Comparison of ENCODE assay signal across 20 cellular contexts in genomic region chr10:28581916-28582315, GRCh38. TPM values are rescaled to one million over a fixed set of nuclear protein-coding genes. Genes with fewer than 3 reads are reported as not detected.
A peak's percentile ranks its signal among the peaks of the same experiment; 100 is the strongest.
DNase-seq lines count a peak whose midpoint lies in the region; ATAC-seq and TF ChIP-seq lines count a peak whose summit lies in the region.
"Had no signal": no experiment of that assay in that cellular context is flagged by ENCODE, and none has a peak within 500 bp of the region (broad histone marks: within the 10 kb centered on the region; RNA-seq: fewer than 3 reads in every experiment).

No MANE protein-coding gene starts in this region.

- H3K27ac Mint-ChIP-seq in CD8-positive, alpha-beta T cell, result peak overlapping the region; percentile 27
- H3K27ac Mint-ChIP-seq in HFFc6, result 0 out of 2 replicates have a peak overlapping the region, but pooled peaks have one; percentile 0
- peak overlapping the region; percentile 74 for H3K27ac Mint-ChIP-seq in activated naive CD8-positive, alpha-beta T cell treated with anti-CD3 and anti-CD28 coated beads, Interleukin-2, amount 50 U/mL, for 24 hours
- H3K27ac Mint-ChIP-seq in natural killer cell treated with Interleukin-12 subunit alpha and Interleukin-12 subunit beta and Interleukin-15 and Interleukin-18, amount 100 ng/mL, for 72 hours, result peak overlapping the region; percentile 13 to 38
- H3K27ac Mint-ChIP-seq: activated CD8-positive, alpha-beta memory T cell treated with anti-CD3 and anti-CD28 coated beads, Interleukin-2, amount 10 ng/mL, durations not matched to agents 7 days and 5 days had no signal

- intact Hi-C loops in CD8-positive, alpha-beta T cell (cut with DNase I, micrococcal nuclease), result no loop called here
- intact Hi-C loops in uterus (cut with DNase I; ENCODE audit: low total_unique reads), result no loop called here

- POLR2A ChIA-PET in CD8-positive, alpha-beta T cell (lab: Charles Lee), result interaction anchor here (1.2 kb wide), 1 partner anchor 12 kb away, joined by 4 read pairs; no protein-coding TSS in a partner anchor

- H3K27me3 ChIP-seq in CD8-positive, alpha-beta T cell (ENCODE audit: insufficient read depth, low read length), result no peaks in the 10 kb centered on the region
- H3K27me3 ChIP-seq in uterus, result no peaks in the 10 kb centered on the region
- H3K27me3 ChIP-seq: MG63 had no signal

- no peaks in the 10 kb centered on the region for H3K9me3 ChIP-seq in CD8-positive, alpha-beta T cell (ENCODE audit: low read length)
- H3K9me3 ChIP-seq in uterus, result no peaks in the 10 kb centered on the region
- H3K9me3 ChIP-seq: MG63 had no signal

- no peak overlapping the region for H3K27ac ChIP-seq in CD8-positive, alpha-beta T cell (ENCODE audit: low read depth, low read length)
- no peak overlapping the region for H3K27ac ChIP-seq in uterus
- H3K27ac ChIP-seq: epithelial cell of prostate had no signal

- no peaks in the 10 kb centered on the region for H3K9me3 Mint-ChIP-seq in CD8-positive, alpha-beta T cell
- H3K9me3 Mint-ChIP-seq in HFFc6, result no peaks in the 10 kb centered on the region
- H3K9me3 Mint-ChIP-seq in activated naive CD8-positive, alpha-beta T cell treated with anti-CD3 and anti-CD28 coated beads, Interleukin-2, amount 50 U/mL, for 24 hours, result no peaks in the 10 kb centered on the region
- no peaks in the 10 kb centered on the region for H3K9me3 Mint-ChIP-seq in natural killer cell treated with Interleukin-12 subunit alpha and Interleukin-12 subunit beta and Interleukin-15 and Interleukin-18, amount 100 ng/mL, for 72 hours
- H3K9me3 Mint-ChIP-seq: neural crest cell had no signal

- DNase-seq in CD8-positive, alpha-beta T cell, result no peak
- DNase-seq in HFFc6 (no peak), SKM-1 (lab: John Stamatoyannopoulos, UW; ENCODE audit: unreplicated experiment) (no peak), uterus (no peak), DMS53 (lab: John Stamatoyannopoulos, UW) (no peak)
- DNase-seq in activated naive CD8-positive, alpha-beta T cell treated with anti-CD3 and anti-CD28 coated beads, Interleukin-2, amount 50 U/mL, for 24 hours, result no peak
- no peak for DNase-seq in natural killer cell treated with Interleukin-12 subunit alpha and Interleukin-12 subunit beta and Interleukin-15 and Interleukin-18, amount 100 ng/mL, for 72 hours (ENCODE audit: low spot score)
- DNase-seq: activated CD8-positive, alpha-beta memory T cell treated with anti-CD3 and anti-CD28 coated beads, Interleukin-2, amount 10 ng/mL, durations not matched to agents 7 days and 5 days; activated gamma-delta T cell treated with Interleukin-2 at 50 U/mL for 16 hours; caudate nucleus; DMS79 treated with DMSO at 0.1 percent for 48 hours; MG63; NCI-H1436 treated with DMSO at 0.1 percent for 48 hours; NCI-H2171; NCI-H524; T1000 had no signal

- H3K4me1 Mint-ChIP-seq in CD8-positive, alpha-beta T cell (ENCODE audit: low read depth), result peaks cover 75% of the 10 kb centered on the region
- H3K4me1 Mint-ChIP-seq in HFFc6 (ENCODE audit: low read depth), result peaks cover 53% of the 10 kb centered on the region
- peaks cover 64% of the 10 kb centered on the region for H3K4me1 Mint-ChIP-seq in activated naive CD8-positive, alpha-beta T cell treated with anti-CD3 and anti-CD28 coated beads, Interleukin-2, amount 50 U/mL, for 24 hours
- peaks cover 58 to 64% of the 10 kb centered on the region in 2 donors for H3K4me1 Mint-ChIP-seq in natural killer cell treated with Interleukin-12 subunit alpha and Interleukin-12 subunit beta and Interleukin-15 and Interleukin-18, amount 100 ng/mL, for 72 hours (ENCODE audit: low read depth in 2 of 2)

- TF ChIP-seq CTCF in CD8-positive, alpha-beta T cell (IDR thresholded peaks at IDR 0.05), result no peak
- TF ChIP-seq CTCF in HFFc6 (IDR thresholded peaks at IDR 0.05) (no peak), uterus (IDR thresholded peaks at IDR 0.05) (no peak)

- TF ChIP-seq POLR2A in uterus (IDR thresholded peaks at IDR 0.05), result no peak

- no peak overlapping the region for H3K4me3 ChIP-seq in CD8-positive, alpha-beta T cell (ENCODE audit: low read depth, low read length)
- H3K4me3 ChIP-seq in uterus, result no peak overlapping the region
- H3K4me3 ChIP-seq: MG63 had no signal

- no peaks in the 10 kb centered on the region for H3K27me3 Mint-ChIP-seq in CD8-positive, alpha-beta T cell (ENCODE audit: low read depth)
- H3K27me3 Mint-ChIP-seq in HFFc6 (ENCODE audit: insufficient read depth), result peaks cover 1% of the 10 kb centered on the region; the same call in 1 of the 2 replicates
- H3K27me3 Mint-ChIP-seq in activated naive CD8-positive, alpha-beta T cell treated with anti-CD3 and anti-CD28 coated beads, Interleukin-2, amount 50 U/mL, for 24 hours, result no peaks in the 10 kb centered on the region
- no peaks in the 10 kb centered on the region for H3K27me3 Mint-ChIP-seq in natural killer cell treated with Interleukin-12 subunit alpha and Interleukin-12 subunit beta and Interleukin-15 and Interleukin-18, amount 100 ng/mL, for 72 hours
- H3K27me3 Mint-ChIP-seq: activated CD8-positive, alpha-beta memory T cell treated with anti-CD3 and anti-CD28 coated beads, Interleukin-2, amount 10 ng/mL, durations not matched to agents 7 days and 5 days had no signal

- no peak overlapping the region for H3K4me3 Mint-ChIP-seq in CD8-positive, alpha-beta T cell
- no peak overlapping the region for H3K4me3 Mint-ChIP-seq in HFFc6
- no peak overlapping the region for H3K4me3 Mint-ChIP-seq in activated naive CD8-positive, alpha-beta T cell treated with anti-CD3 and anti-CD28 coated beads, Interleukin-2, amount 50 U/mL, for 24 hours
- H3K4me3 Mint-ChIP-seq in natural killer cell treated with Interleukin-12 subunit alpha and Interleukin-12 subunit beta and Interleukin-15 and Interleukin-18, amount 100 ng/mL, for 72 hours, result no peak overlapping the region
- H3K4me3 Mint-ChIP-seq: activated CD8-positive, alpha-beta memory T cell treated with anti-CD3 and anti-CD28 coated beads, Interleukin-2, amount 10 ng/mL, durations not matched to agents 7 days and 5 days; neural crest cell had no signal

- H3K4me1 ChIP-seq in CD8-positive, alpha-beta T cell (ENCODE audit: insufficient read depth, low read length), result peaks cover 23% of the 10 kb centered on the region
- H3K4me1 ChIP-seq in uterus, result peaks cover 0 to 6% of the 10 kb centered on the region in 2 donors

- peaks cover 15% of the 10 kb centered on the region for H3K36me3 ChIP-seq in CD8-positive, alpha-beta T cell (ENCODE audit: insufficient read depth, low read length)
- no peaks in the 10 kb centered on the region for H3K36me3 ChIP-seq in uterus

- ATAC-seq in CD8-positive, alpha-beta T cell, result peak; percentile 36
- peak; percentile 73 for ATAC-seq in activated naive CD8-positive, alpha-beta T cell treated with anti-CD3 and anti-CD28 coated beads, Interleukin-2, amount 50 U/mL, for 24 hours
- no peak for ATAC-seq in natural killer cell treated with Interleukin-12 subunit alpha and Interleukin-12 subunit beta and Interleukin-15 and Interleukin-18, amount 100 ng/mL, for 72 hours
- ATAC-seq: activated CD8-positive, alpha-beta memory T cell treated with anti-CD3 and anti-CD28 coated beads, Interleukin-2, amount 10 ng/mL, durations not matched to agents 7 days and 5 days; HCT116; left lobe of liver had no signal

- CTCF ChIA-PET in CD8-positive, alpha-beta T cell (lab: Charles Lee), result no interaction called here

- H3K36me3 Mint-ChIP-seq in CD8-positive, alpha-beta T cell, result peaks cover 77% of the 10 kb centered on the region
- H3K36me3 Mint-ChIP-seq in HFFc6 (ENCODE audit: low read depth), result peaks cover 29% of the 10 kb centered on the region
- H3K36me3 Mint-ChIP-seq in activated naive CD8-positive, alpha-beta T cell treated with anti-CD3 and anti-CD28 coated beads, Interleukin-2, amount 50 U/mL, for 24 hours (ENCODE audit: low read depth), result peaks cover 54% of the 10 kb centered on the region
- H3K36me3 Mint-ChIP-seq in natural killer cell treated with Interleukin-12 subunit alpha and Interleukin-12 subunit beta and Interleukin-15 and Interleukin-18, amount 100 ng/mL, for 72 hours, result peaks cover 13% of the 10 kb centered on the region

RNA-seq across cellular contexts. Expression of gene WAC, which starts 49.0 kb away (rescaled TPM):
- 100 to 1,000 TPM; 195 to 200 TPM for total RNA-seq in CD8-positive, alpha-beta T cell
- total RNA-seq in HFFc6 (2021; fragmentation: NEBNext Ultra II Directional; extraction: Animal tissue kit (Norgen Biotek cat#: 25700)), result 10 to 100 TPM; 67.2 to 81.5 (median 74.3) TPM
- 100 to 1,000 TPM; 136 to 146 TPM for total RNA-seq in natural killer cell treated with Interleukin-12 subunit alpha and Interleukin-12 subunit beta and Interleukin-15 and Interleukin-18, amount 100 ng/mL, for 72 hours
- 100 to 1,000 TPM in 2 of 4 donors, 10 to 100 TPM in 2; 54.4 to 175 (median 90.4) TPM for total RNA-seq in uterus

Comparison
In these comparisons a context has a peak if more than half of its experiments do, and no peak if none do; other contexts are left out.
1. ATAC-seq: peak in CD8-positive, alpha-beta T cell (single experiment) and activated naive CD8-positive, alpha-beta T cell treated with anti-CD3 and anti-CD28 coated beads, Interleukin-2, amount 50 U/mL, for 24 hours (single experiment); none in natural killer cell treated with Interleukin-12 subunit alpha and Interleukin-12 subunit beta and Interleukin-15 and Interleukin-18, amount 100 ng/mL, for 72 hours (0 of 2).
2. H3K27ac Mint-ChIP-seq: peak in every context shown above with its lines; median percentile 74 in activated naive CD8-positive, alpha-beta T cell treated with anti-CD3 and anti-CD28 coated beads, Interleukin-2, amount 50 U/mL, for 24 hours; 27 in CD8-positive, alpha-beta T cell; 26 in natural killer cell treated with Interleukin-12 subunit alpha and Interleukin-12 subunit beta and Interleukin-15 and Interleukin-18, amount 100 ng/mL, for 72 hours; 0 in HFFc6.